Comparison of ENCODE assay signal across 8 cellular contexts in the genomic region with DNA sequence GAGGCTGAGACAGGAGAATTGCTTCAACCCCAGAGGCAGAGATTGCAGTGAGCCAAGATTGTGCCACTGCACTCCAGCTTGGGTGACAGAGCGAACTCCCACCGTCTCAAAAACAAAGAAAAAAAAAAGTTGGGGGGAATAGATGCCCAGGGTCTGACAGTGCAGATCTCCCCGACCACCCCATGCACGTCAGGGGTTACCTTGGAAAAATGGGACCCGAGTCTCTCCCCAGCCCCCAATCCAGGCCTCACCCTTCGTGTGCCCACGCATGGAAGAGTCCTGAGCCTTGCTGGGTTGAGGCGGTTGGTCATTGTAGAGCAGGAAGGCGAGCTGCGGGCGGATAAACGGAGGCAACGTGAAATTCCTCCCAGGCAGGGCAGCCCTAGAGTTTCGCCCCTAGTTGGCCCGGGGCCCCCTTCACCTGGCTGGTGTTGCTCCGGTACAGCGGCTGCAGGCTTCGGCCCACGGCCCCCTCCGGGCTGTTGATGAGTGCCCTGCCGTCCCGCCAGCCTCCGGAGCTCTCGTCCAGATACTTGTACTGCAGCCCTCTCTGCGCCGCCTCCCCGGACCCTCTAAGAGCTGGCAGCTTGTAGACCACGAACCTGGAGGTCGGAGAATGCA. TPM values are rescaled to one million over a fixed set of nuclear protein-coding genes. Genes with fewer than 3 reads are reported as not detected.
DNase-seq lines count a peak whose midpoint lies in the region; ATAC-seq, FAIRE-seq and TF ChIP-seq lines count a peak whose summit lies in the region.

No MANE protein-coding gene starts in this region.

- H3K36me3 ChIP-seq in pancreas: peaks cover 0 to 8% (median 0%) of the 10 kb centered on the region in 3 donors

- intact Hi-C loops in pancreas (cut with DNase I): no loop called here

- H3K4me1 ChIP-seq in pancreas: no peaks in the 10 kb centered on the region

- FAIRE-seq in pancreas (lab: Jason Lieb, UNC): no peak

- peak overlapping the region; percentile 87 for H3K27ac Mint-ChIP-seq in activated CD8-positive, alpha-beta memory T cell treated with anti-CD3 and anti-CD28 coated beads, Interleukin-2, amount 10 ng/mL, durations not matched to agents 7 days and 5 days
- no peak overlapping the region for H3K27ac Mint-ChIP-seq in activated T-cell treated with anti-CD3 and anti-CD28 coated beads, Interleukin-2, amount 50 U/mL, for 72 hours

- H3K9me3 ChIP-seq in pancreas: no peaks in the 10 kb centered on the region

- H3K27me3 Mint-ChIP-seq in activated CD8-positive, alpha-beta memory T cell treated with anti-CD3 and anti-CD28 coated beads, Interleukin-2, amount 10 ng/mL, durations not matched to agents 7 days and 5 days: no peaks in the 10 kb centered on the region
- no peaks in the 10 kb centered on the region for H3K27me3 Mint-ChIP-seq in activated T-cell treated with anti-CD3 and anti-CD28 coated beads, Interleukin-2, amount 50 U/mL, for 72 hours (ENCODE audit: low read depth)

- peak overlapping the region; percentile 51 to 74 (median 60) for H3K4me3 ChIP-seq in pancreas

- no peak for DNase-seq in activated CD8-positive, alpha-beta memory T cell treated with anti-CD3 and anti-CD28 coated beads, Interleukin-2, amount 10 ng/mL, durations not matched to agents 7 days and 5 days
- no peak for DNase-seq in activated CD8-positive, alpha-beta memory T cell treated with anti-CD3 and anti-CD28 coated beads for 24 hours
- DNase-seq in activated T-cell treated with anti-CD3 and anti-CD28 coated beads, Interleukin-2, amount 50 U/mL, for 72 hours: no peak
- DNase-seq in germinal center (ENCODE audit: low spot score) (peak; percentile 33), pancreas (peak in 5 of 6 donors; percentile 41 to 82 (median 55)), SKM-1 treated with dmso at 0.1 percent for 144 hours (lab: John Stamatoyannopoulos, UW; ENCODE audit: unreplicated experiment) (no peak)

- H3K4me3 Mint-ChIP-seq in activated CD8-positive, alpha-beta memory T cell treated with anti-CD3 and anti-CD28 coated beads, Interleukin-2, amount 10 ng/mL, durations not matched to agents 7 days and 5 days: peak overlapping the region; percentile 87
- H3K4me3 Mint-ChIP-seq in activated T-cell treated with anti-CD3 and anti-CD28 coated beads, Interleukin-2, amount 50 U/mL, for 72 hours: peak overlapping the region; percentile 94 to 98

- no peaks in the 10 kb centered on the region for H3K27me3 ChIP-seq in pancreas

- H3K4me1 Mint-ChIP-seq in activated CD8-positive, alpha-beta memory T cell treated with anti-CD3 and anti-CD28 coated beads, Interleukin-2, amount 10 ng/mL, durations not matched to agents 7 days and 5 days: peaks cover 34% of the 10 kb centered on the region
- H3K4me1 Mint-ChIP-seq in activated T-cell treated with anti-CD3 and anti-CD28 coated beads, Interleukin-2, amount 50 U/mL, for 72 hours (ENCODE audit: low read depth): peaks cover 38% of the 10 kb centered on the region

- peak; percentile 7 for ATAC-seq in activated CD8-positive, alpha-beta memory T cell treated with anti-CD3 and anti-CD28 coated beads, Interleukin-2, amount 10 ng/mL, durations not matched to agents 7 days and 5 days
- ATAC-seq in HG03139 (IDR thresholded peaks at IDR 0.05; ENCODE audit: unreplicated experiment) (peak; percentile 15), pancreas (peak; percentile 32 to 45 (median 36)), GM18868 (IDR thresholded peaks at IDR 0.05; ENCODE audit: unreplicated experiment) (no peak)
- peak in 1 of 2 donors; percentile 3 for ATAC-seq in activated T-cell treated with anti-CD3 and anti-CD28 coated beads, Interleukin-2, amount 50 U/mL, for 72 hours (replicated peaks in 1 of 2)

- H3K36me3 Mint-ChIP-seq in activated CD8-positive, alpha-beta memory T cell treated with anti-CD3 and anti-CD28 coated beads, Interleukin-2, amount 10 ng/mL, durations not matched to agents 7 days and 5 days: peaks cover 21% of the 10 kb centered on the region
- H3K36me3 Mint-ChIP-seq in activated T-cell treated with anti-CD3 and anti-CD28 coated beads, Interleukin-2, amount 50 U/mL, for 72 hours (ENCODE audit: insufficient read depth in 2 of 2): peaks cover 1 to 8% of the 10 kb centered on the region in 2 donors

- 6 to 9% methylated on average over 29 of the region's 29 CpGs for WGBS in pancreas, 2 donors

- TF ChIP-seq CTCF in pancreas (IDR thresholded peaks at IDR 0.05): no peak

- CTCF ChIA-PET in activated CD8-positive, alpha-beta memory T cell treated with anti-CD3 and anti-CD28 coated beads, Interleukin-2, amount 10 ng/mL, durations not matched to agents 7 days and 5 days (lab: Charles Lee): interaction anchor here (0.8 to 10.6 kb wide), 8 partner anchors 9 to 146 kb away, joined by 3 to 163 read pairs (median 4); partner anchors contain the start of gene TRIR

- peaks cover 3% of the 10 kb centered on the region for H3K9me3 Mint-ChIP-seq in activated CD8-positive, alpha-beta memory T cell treated with anti-CD3 and anti-CD28 coated beads, Interleukin-2, amount 10 ng/mL, durations not matched to agents 7 days and 5 days (ENCODE audit: low read depth)
- H3K9me3 Mint-ChIP-seq in activated T-cell treated with anti-CD3 and anti-CD28 coated beads, Interleukin-2, amount 50 U/mL, for 72 hours: peaks cover 0 to 2% of the 10 kb centered on the region in 2 donors

- peak overlapping the region; percentile 85 to 94 (median 88) for H3K27ac ChIP-seq in pancreas

RNA-seq across cellular contexts. Expression of gene DNASE2, which starts 0.6 kb away (rescaled TPM):
- 10 to 100 TPM; 32.5 to 34.1 TPM for total RNA-seq in activated CD8-positive, alpha-beta memory T cell treated with anti-CD3 and anti-CD28 coated beads, Interleukin-2, amount 10 ng/mL, durations not matched to agents 7 days and 5 days
- 10 to 100 TPM; 34.5 to 39.1 TPM for total RNA-seq in activated T-cell treated with anti-CD3 and anti-CD28 coated beads, Interleukin-2, amount 50 U/mL, for 72 hours
- 10 to 100 TPM; 16.2 to 35.9 (median 20.5) TPM for total RNA-seq in pancreas
- 10 to 100 TPM in 1 of 2 donors, 1 to 10 TPM in 1; 9.4 to 21.0 TPM for polyA plus RNA-seq in pancreas

RNA-seq across cellular contexts. Expression of gene KLF1, which starts 6.3 kb away (rescaled TPM):
- total RNA-seq in activated CD8-positive, alpha-beta memory T cell treated with anti-CD3 and anti-CD28 coated beads, Interleukin-2, amount 10 ng/mL, durations not matched to agents 7 days and 5 days: under 1 TPM; 0.29 to 0.45 TPM
- total RNA-seq in activated T-cell treated with anti-CD3 and anti-CD28 coated beads, Interleukin-2, amount 50 U/mL, for 72 hours: under 1 TPM; 0.19 to 0.58 TPM
- under 1 TPM in 2 of 6 donors, not detected in 4; 0.12 to 0.22 TPM for total RNA-seq in pancreas
- polyA plus RNA-seq in pancreas: not detected

RNA-seq across cellular contexts. Expression of gene GCDH, which starts 10.3 kb away (rescaled TPM):
- total RNA-seq in activated CD8-positive, alpha-beta memory T cell treated with anti-CD3 and anti-CD28 coated beads, Interleukin-2, amount 10 ng/mL, durations not matched to agents 7 days and 5 days: 10 to 100 TPM; 38.7 to 46.1 TPM
- total RNA-seq in activated T-cell treated with anti-CD3 and anti-CD28 coated beads, Interleukin-2, amount 50 U/mL, for 72 hours: 10 to 100 TPM; 23.2 to 25.1 TPM
- 10 to 100 TPM in 3 of 6 donors, 1 to 10 TPM in 3; 6.3 to 17.2 (median 11.7) TPM for total RNA-seq in pancreas
- 10 to 100 TPM; 19.2 to 27.1 TPM for polyA plus RNA-seq in pancreas

RNA-seq across cellular contexts. Expression of gene SYCE2, which starts 38.4 kb away (rescaled TPM):
- 1 to 10 TPM; 2.2 to 2.5 TPM for total RNA-seq in activated CD8-positive, alpha-beta memory T cell treated with anti-CD3 and anti-CD28 coated beads, Interleukin-2, amount 10 ng/mL, durations not matched to agents 7 days and 5 days
- 1 to 10 TPM; 3.1 to 4.5 TPM for total RNA-seq in activated T-cell treated with anti-CD3 and anti-CD28 coated beads, Interleukin-2, amount 50 U/mL, for 72 hours
- total RNA-seq in pancreas: not detected
- under 1 TPM in 1 of 2 donors, not detected in 1; 0.19 TPM for polyA plus RNA-seq in pancreas

RNA-seq across cellular contexts. Expression of gene MAST1, which starts 42.3 kb away (rescaled TPM):
- total RNA-seq in activated CD8-positive, alpha-beta memory T cell treated with anti-CD3 and anti-CD28 coated beads, Interleukin-2, amount 10 ng/mL, durations not matched to agents 7 days and 5 days: 1 to 10 TPM in 1 of 2 experiments, under 1 TPM in 1; 0.67 to 2.5 TPM
- 1 to 10 TPM; 5.8 to 6.0 TPM for total RNA-seq in activated T-cell treated with anti-CD3 and anti-CD28 coated beads, Interleukin-2, amount 50 U/mL, for 72 hours
- 1 to 10 TPM in 1 of 6 donors, under 1 TPM in 5; 0.23 to 1.1 (median 0.84) TPM for total RNA-seq in pancreas
- 1 to 10 TPM; 5.8 to 7.3 TPM for polyA plus RNA-seq in pancreas

Comparison
In these comparisons a context has a peak if more than half of its experiments do, and no peak if none do; other contexts are left out.
1. DNase-seq: peak in germinal center (single experiment) and pancreas (5 of 6); none in activated CD8-positive, alpha-beta memory T cell treated with anti-CD3 and anti-CD28 coated beads, Interleukin-2, amount 10 ng/mL, durations not matched to agents 7 days and 5 days (single experiment), activated CD8-positive, alpha-beta memory T cell treated with anti-CD3 and anti-CD28 coated beads for 24 hours (single experiment), activated T-cell treated with anti-CD3 and anti-CD28 coated beads, Interleukin-2, amount 50 U/mL, for 72 hours (0 of 2) and SKM-1 treated with dmso at 0.1 percent for 144 hours (single experiment).